Comparison of ENCODE assay signal across 28 cellular contexts in the genomic region with DNA sequence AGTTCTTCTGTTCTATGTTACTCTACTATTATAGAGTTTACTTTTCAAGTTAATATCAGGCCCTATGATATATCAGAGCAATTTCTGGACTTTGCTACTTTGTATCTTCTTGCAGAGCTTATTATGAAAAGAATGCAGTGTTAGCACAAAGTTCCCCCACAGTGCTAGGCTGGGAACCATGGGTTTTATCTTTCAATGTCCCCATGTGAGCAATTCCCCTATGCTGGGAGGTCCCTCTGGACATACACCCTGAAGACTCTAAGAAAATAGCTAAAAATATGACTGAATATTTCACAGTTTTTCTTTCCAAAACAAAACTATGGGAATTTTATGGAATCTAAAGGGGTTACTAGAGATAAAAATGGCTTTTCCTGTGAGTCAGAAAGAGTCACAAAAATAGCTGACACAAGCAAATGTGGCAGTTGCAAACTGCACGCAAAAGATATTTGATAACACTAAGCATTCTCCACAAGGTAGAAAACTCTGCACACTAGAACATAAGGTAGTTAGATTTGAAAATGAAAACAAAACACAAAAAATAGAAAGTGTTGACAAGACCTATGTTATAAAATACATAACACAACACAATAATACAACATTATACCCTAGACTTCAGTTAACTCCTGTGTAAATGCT.
"Had no signal": no experiment of that assay in that cellular context is flagged by ENCODE, and none has a peak within 500 bp of the region (broad histone marks: within the 10 kb centered on the region; RNA-seq: fewer than 3 reads in every experiment).

No MANE protein-coding gene starts in this region.

- H3K36me3 ChIP-seq: lower lobe of right lung, uterus had no signal

- H3K9me3 Mint-ChIP-seq: activated CD4-positive, alpha-beta T cell treated with anti-CD3 and anti-CD28 coated beads, Interleukin-2, amount 10 ng/mL, durations not matched to agents 24 days and 14 days; activated T-cell treated with anti-CD3 and anti-CD28 coated beads, Interleukin-2, amount 50 U/mL, for 24 hours; stimulated activated naive CD8-positive, alpha-beta T cell treated with anti-CD3 and anti-CD28 coated beads, Interleukin-15, Interleukin-2, amounts not matched to agents 100 ng/mL and 50 ng/mL, for 24 hours; type B pancreatic cell had no signal

- H3K27me3 ChIP-seq: uterus had no signal

- H3K36me3 Mint-ChIP-seq: activated naive CD4-positive, alpha-beta T cell treated with anti-CD3 and anti-CD28 coated beads, Interleukin-2, amount 50 U/mL, for 72 hours; brain; immature natural killer cell; natural killer cell; stimulated activated effector memory CD8-positive, alpha-beta T cell treated with anti-CD3 and anti-CD28 coated beads, Interleukin-12 subunit alpha, Interleukin-12 subunit beta, amount 100 ng/mL, for 72 hours; type B pancreatic cell had no signal

- H3K27ac Mint-ChIP-seq: activated CD4-positive, alpha-beta memory T cell treated with anti-CD3 and anti-CD28 coated beads, Interleukin-2, amount 10 ng/mL, durations not matched to agents 7 days and 5 days; activated CD4-positive, alpha-beta T cell treated with anti-CD3 and anti-CD28 coated beads, Interleukin-2, amount 10 ng/mL, durations not matched to agents 24 days and 14 days; activated naive CD4-positive, alpha-beta T cell treated with anti-CD3 and anti-CD28 coated beads, Interleukin-2, amount 50 U/mL, for 72 hours; activated T-cell treated with anti-CD3 and anti-CD28 coated beads, Interleukin-2, amount 50 U/mL, for 24 hours; brain; endodermal cell; immature natural killer cell; natural killer cell; stimulated activated effector memory CD8-positive, alpha-beta T cell treated with anti-CD3 and anti-CD28 coated beads, Interleukin-12 subunit alpha, Interleukin-12 subunit beta, amount 100 ng/mL, for 72 hours; stimulated activated naive CD8-positive, alpha-beta T cell treated with anti-CD3 and anti-CD28 coated beads, Interleukin-15, Interleukin-2, amounts not matched to agents 100 ng/mL and 50 ng/mL, for 24 hours; T-helper 2 cell treated with Interferon-gamma antibody and Interleukin-4, amounts not matched to agents 5 μg/mL and 100 μg/mL, for 36 hours; type B pancreatic cell had no signal

- H3K27ac ChIP-seq: lower lobe of right lung, skin epidermis, uterus had no signal

- H3K4me1 Mint-ChIP-seq: activated CD4-positive, alpha-beta memory T cell treated with anti-CD3 and anti-CD28 coated beads, Interleukin-2, amount 10 ng/mL, durations not matched to agents 7 days and 5 days; activated CD4-positive, alpha-beta T cell treated with anti-CD3 and anti-CD28 coated beads, Interleukin-2, amount 10 ng/mL, durations not matched to agents 24 days and 14 days; immature natural killer cell; natural killer cell; stimulated activated effector memory CD8-positive, alpha-beta T cell treated with anti-CD3 and anti-CD28 coated beads, Interleukin-12 subunit alpha, Interleukin-12 subunit beta, amount 100 ng/mL, for 72 hours had no signal

- DNase-seq: activated CD4-positive, alpha-beta memory T cell treated with anti-CD3 and anti-CD28 coated beads, Interleukin-2, amount 10 ng/mL, durations not matched to agents 7 days and 5 days; activated CD4-positive, alpha-beta T cell treated with anti-CD3 and anti-CD28 coated beads, Interleukin-2, amount 10 ng/mL, durations not matched to agents 24 days and 14 days; activated CD4-positive, CD25-positive, alpha-beta regulatory T cell treated with anti-CD3 and anti-CD28 coated beads, Interleukin-2, amount 50 U/mL, for 72 hours; activated CD8-positive, alpha-beta memory T cell treated with anti-CD3 and anti-CD28 coated beads, Interleukin-2, amount 50 U/mL, for 48 hours; activated T-cell treated with anti-CD3 and anti-CD28 coated beads, Interleukin-2, amount 50 U/mL, for 24 hours; anterior cingulate cortex; caudate nucleus; cortex of kidney; endodermal cell; foreskin fibroblast; head of caudate nucleus; hypothalamus; immature natural killer cell; lower lobe of right lung; mesenchymal stem cell; natural killer cell; stimulated activated CD4-positive, alpha-beta T cell treated with anti-CD3 and anti-CD28 coated beads, Interleukin-4, amount 100 ng/mL, for 24 hours; T-helper 1 cell; uterus had no signal

- ATAC-seq: activated naive CD4-positive, alpha-beta T cell treated with anti-CD3 and anti-CD28 coated beads, Interleukin-2, amount 50 U/mL, for 72 hours; esophagus mucosa; lower lobe of right lung; natural killer cell; sciatic nerve; stimulated activated effector memory CD8-positive, alpha-beta T cell treated with anti-CD3 and anti-CD28 coated beads, Interleukin-12 subunit alpha, Interleukin-12 subunit beta, amount 100 ng/mL, for 72 hours had no signal

- H3K4me3 ChIP-seq: lower lobe of right lung, skin epidermis, uterus had no signal

- H3K27me3 Mint-ChIP-seq: activated CD4-positive, alpha-beta memory T cell treated with anti-CD3 and anti-CD28 coated beads, Interleukin-2, amount 10 ng/mL, durations not matched to agents 7 days and 5 days; activated CD4-positive, alpha-beta T cell treated with anti-CD3 and anti-CD28 coated beads, Interleukin-2, amount 10 ng/mL, durations not matched to agents 24 days and 14 days; activated T-cell treated with anti-CD3 and anti-CD28 coated beads, Interleukin-2, amount 50 U/mL, for 24 hours; brain; stimulated activated naive CD8-positive, alpha-beta T cell treated with anti-CD3 and anti-CD28 coated beads, Interleukin-15, Interleukin-2, amounts not matched to agents 100 ng/mL and 50 ng/mL, for 24 hours; type B pancreatic cell had no signal

- H3K4me1 ChIP-seq: lower lobe of right lung, uterus had no signal

- H3K4me3 Mint-ChIP-seq: activated CD4-positive, alpha-beta memory T cell treated with anti-CD3 and anti-CD28 coated beads, Interleukin-2, amount 10 ng/mL, durations not matched to agents 7 days and 5 days; activated CD4-positive, alpha-beta T cell treated with anti-CD3 and anti-CD28 coated beads, Interleukin-2, amount 10 ng/mL, durations not matched to agents 24 days and 14 days; activated T-cell treated with anti-CD3 and anti-CD28 coated beads, Interleukin-2, amount 50 U/mL, for 24 hours; brain; endodermal cell; immature natural killer cell; natural killer cell; stimulated activated effector memory CD8-positive, alpha-beta T cell treated with anti-CD3 and anti-CD28 coated beads, Interleukin-12 subunit alpha, Interleukin-12 subunit beta, amount 100 ng/mL, for 72 hours; stimulated activated naive CD8-positive, alpha-beta T cell treated with anti-CD3 and anti-CD28 coated beads, Interleukin-15, Interleukin-2, amounts not matched to agents 100 ng/mL and 50 ng/mL, for 24 hours; T-helper 2 cell treated with Interferon-gamma antibody and Interleukin-4, amounts not matched to agents 5 μg/mL and 100 μg/mL, for 36 hours; type B pancreatic cell had no signal

- H3K9me3 ChIP-seq: lower lobe of right lung, uterus had no signal
